ENCODE assay signal across 19 cellular contexts in the genomic region with DNA sequence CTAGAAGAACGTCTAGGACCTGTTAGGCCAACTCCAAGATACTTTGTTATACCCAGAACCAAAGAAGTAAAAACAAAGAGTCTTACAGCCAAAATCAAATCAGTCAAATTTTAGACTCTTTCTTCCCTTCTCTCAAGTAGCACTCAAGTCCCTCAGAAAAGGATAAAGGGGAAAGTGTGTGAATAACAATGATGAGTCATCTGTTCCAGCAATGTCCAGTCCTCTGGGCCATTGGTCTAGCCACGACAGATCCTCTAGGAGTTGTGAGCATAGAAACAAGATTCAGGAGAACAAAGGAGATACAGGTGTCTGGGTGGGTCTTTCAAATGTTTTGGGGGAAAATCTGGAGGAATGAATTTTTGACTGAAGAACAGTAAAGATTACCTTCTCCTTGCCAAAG. TPM values are rescaled to one million over a fixed set of nuclear protein-coding genes. Genes with fewer than 3 reads are reported as not detected.
"Had no signal": no experiment of that assay in that cellular context is flagged by ENCODE, and none has a peak within 500 bp of the region (broad histone marks: within the 10 kb centered on the region; RNA-seq: fewer than 3 reads in every experiment).

No MANE protein-coding gene starts in this region.

- DNase-seq: activated CD4-positive, CD25-positive, alpha-beta regulatory T cell treated with anti-CD3 and anti-CD28 coated beads, Interleukin-2, amount 50 U/mL, for 72 hours; activated naive CD4-positive, alpha-beta T cell; anterior cingulate cortex; islet precursor cell; nucleus accumbens; stimulated activated CD4-positive, alpha-beta T cell treated with anti-CD3 and anti-CD28 coated beads, Interleukin-15, amount 100 ng/mL, for 24 hours; stimulated activated CD4-positive, alpha-beta T cell treated with anti-CD3 and anti-CD28 coated beads, Interleukin-4, amount 100 ng/mL, for 1 hour; stimulated activated naive B cell treated with anti-CD40 and anti-IgM and Interleukin-4, amounts not matched to agents 10 μg/mL and 1 μg/mL and 100 μg/mL, for 72 hours; T1000; tibial artery had no signal

- H3K9me3 Mint-ChIP-seq: activated T-helper 1 cell treated with anti-CD3 and anti-CD28 coated beads, Interleukin-12 subunit alpha, Interleukin-12 subunit beta, Interleukin-2, Interleukin-4 antibody, amounts not matched to agents 30 ng/mL and 10 ng/mL and 1 ng/mL, durations not matched to agents 14 hours and 24 hours and 36 hours; stimulated activated naive B cell treated with anti-CD40 and anti-IgM and Interleukin-4, amounts not matched to agents 10 μg/mL and 1 μg/mL and 100 μg/mL, for 72 hours had no signal

- H3K4me1 Mint-ChIP-seq: nephron had no signal

- H3K4me3 Mint-ChIP-seq: activated T-helper 1 cell treated with anti-CD3 and anti-CD28 coated beads, Interleukin-12 subunit alpha, Interleukin-12 subunit beta, Interleukin-2, Interleukin-4 antibody, amounts not matched to agents 30 ng/mL and 10 ng/mL and 1 ng/mL, durations not matched to agents 14 hours and 24 hours and 36 hours; nephron; stimulated activated naive B cell treated with anti-CD40 and anti-IgM and Interleukin-4, amounts not matched to agents 10 μg/mL and 1 μg/mL and 100 μg/mL, for 72 hours had no signal

- H3K27ac Mint-ChIP-seq: activated T-helper 1 cell treated with anti-CD3 and anti-CD28 coated beads, Interleukin-12 subunit alpha, Interleukin-12 subunit beta, Interleukin-2, Interleukin-4 antibody, amounts not matched to agents 30 ng/mL and 10 ng/mL and 1 ng/mL, durations not matched to agents 14 hours and 24 hours and 36 hours; nephron; stimulated activated naive B cell treated with anti-CD40 and anti-IgM and Interleukin-4, amounts not matched to agents 10 μg/mL and 1 μg/mL and 100 μg/mL, for 72 hours had no signal

- ATAC-seq: left lobe of liver; stimulated activated naive B cell treated with anti-CD40 and anti-IgM and Interleukin-4, amounts not matched to agents 10 μg/mL and 1 μg/mL and 100 μg/mL, for 72 hours had no signal

- H3K36me3 Mint-ChIP-seq: stimulated activated naive B cell treated with anti-CD40 and anti-IgM and Interleukin-4, amounts not matched to agents 10 μg/mL and 1 μg/mL and 100 μg/mL, for 72 hours had no signal

RNA-seq across cellular contexts. Expression of a gene that starts 36.3 kb away (rescaled TPM):
- total RNA-seq: activated CD8-positive, alpha-beta memory T cell treated with anti-CD3 and anti-CD28 coated beads for 36 hours; activated T-helper 1 cell treated with anti-CD3 and anti-CD28 coated beads, Interleukin-12 subunit alpha, Interleukin-12 subunit beta, Interleukin-2, Interleukin-4 antibody, amounts not matched to agents 30 ng/mL and 10 ng/mL and 1 ng/mL, durations not matched to agents 14 hours and 24 hours and 36 hours; dermis microvascular lymphatic vessel endothelial cell; left lobe of liver; mesenteric fat pad; posterior vena cava; right atrium auricular region; vagina had no signal
